30 cellular contexts compared by ENCODE assay signal in the genomic region with DNA sequence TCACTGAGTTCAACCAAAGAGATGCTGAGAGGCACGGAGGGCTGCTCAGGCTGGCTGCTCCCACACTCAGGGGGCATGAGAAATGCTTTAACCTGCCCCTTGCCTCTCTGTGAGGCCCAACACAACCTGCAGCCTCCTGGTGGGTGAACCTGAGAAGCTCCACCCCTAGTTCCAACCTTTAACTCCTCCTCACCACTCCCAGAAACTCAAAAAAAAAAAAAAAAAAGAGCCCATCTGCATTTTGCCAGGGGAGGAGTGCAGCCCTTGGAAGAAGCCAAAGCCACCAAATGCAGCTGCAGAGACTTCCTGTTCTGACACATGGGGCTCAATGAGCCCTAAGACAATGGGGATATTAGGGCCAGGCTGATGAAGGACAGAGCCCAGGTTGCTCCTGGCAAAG. TPM values are rescaled to one million over a fixed set of nuclear protein-coding genes. Genes with fewer than 3 reads are reported as not detected.
DNase-seq lines count a peak whose midpoint lies in the region; ATAC-seq and TF ChIP-seq lines count a peak whose summit lies in the region.
"Had no signal": no experiment of that assay in that cellular context is flagged by ENCODE, and none has a peak within 500 bp of the region (broad histone marks: within the 10 kb centered on the region; RNA-seq: fewer than 3 reads in every experiment).

No MANE protein-coding gene starts in this region.

- no peak overlapping the region for H3K27ac ChIP-seq in BLaER1
- H3K27ac ChIP-seq: ascending aorta, neutrophil, right atrium auricular region, testis, vagina had no signal

- POLR2A ChIA-PET in WTC11 (lab: Charles Lee) = interaction anchor here (0.6 to 1.1 kb wide), 4 partner anchors 14 to 98 kb away, joined by 3 to 4 read pairs (median 4); no protein-coding TSS in a partner anchor

- no peak overlapping the region for H3K4me3 ChIP-seq in BLaER1
- H3K4me3 ChIP-seq: ascending aorta, right atrium auricular region, testis, vagina had no signal

- H3K4me2 ChIP-seq in BLaER1 = peak overlapping the region; percentile 17; the same call in 1 of the 2 replicates
- H3K4me2 ChIP-seq: SK-N-SH had no signal

- no peaks in the 10 kb centered on the region for H3K36me3 ChIP-seq in BLaER1
- H3K36me3 ChIP-seq: ascending aorta, neutrophil, right atrium auricular region, vagina had no signal

- H3K4me1 ChIP-seq in BLaER1 = peaks cover 8% of the 10 kb centered on the region; the same call in 1 of the 2 replicates
- H3K4me1 ChIP-seq: ascending aorta, right atrium auricular region, testis had no signal

- no peaks in the 10 kb centered on the region for H3K9me3 ChIP-seq in BLaER1
- H3K9me3 ChIP-seq: ascending aorta, neutrophil, right atrium auricular region, SK-N-SH, testis, vagina had no signal

- H3K4me1 Mint-ChIP-seq in WTC11 = peaks cover 42% of the 10 kb centered on the region
- H3K4me1 Mint-ChIP-seq in activated T-helper 17 cell treated with anti-CD3 and anti-CD28 coated beads, Interleukin-2, amount 50 U/mL, for 72 hours = no peaks in the 10 kb centered on the region
- H3K4me1 Mint-ChIP-seq: activated CD8-positive, alpha-beta memory T cell treated with anti-CD3 and anti-CD28 coated beads, Interleukin-2, amount 10 ng/mL, durations not matched to agents 7 days and 5 days had no signal

- H4K20me1 ChIP-seq in BLaER1 = no peaks in the 10 kb centered on the region

- no peaks in the 10 kb centered on the region for H3K27me3 ChIP-seq in BLaER1
- H3K27me3 ChIP-seq: ascending aorta, neutrophil, right atrium auricular region, testis, vagina had no signal

- peak; percentile 28 for TF ChIP-seq RAD21 in Ishikawa (IDR thresholded peaks at IDR 0.05; ENCODE audit: low read depth)

- H3K27me3 Mint-ChIP-seq in WTC11 (ENCODE audit: low read depth) = peaks cover 2% of the 10 kb centered on the region; the same call in 1 of the 2 replicates
- H3K27me3 Mint-ChIP-seq in activated T-helper 17 cell treated with anti-CD3 and anti-CD28 coated beads, Interleukin-2, amount 50 U/mL, for 72 hours = peaks cover 5% of the 10 kb centered on the region
- H3K27me3 Mint-ChIP-seq: stimulated activated naive CD8-positive, alpha-beta T cell treated with anti-CD3 and anti-CD28 coated beads, Interleukin-15, Interleukin-2, amounts not matched to agents 100 ng/mL and 50 ng/mL, for 24 hours had no signal

- peak; percentile 93 for ATAC-seq in WTC11
- no peak for ATAC-seq in activated T-helper 17 cell treated with anti-CD3 and anti-CD28 coated beads, Interleukin-2, amount 50 U/mL, for 72 hours (replicated peaks)
- no peak for ATAC-seq in HG02588 (IDR thresholded peaks at IDR 0.05; ENCODE audit: unreplicated experiment)
- ATAC-seq: activated CD8-positive, alpha-beta memory T cell treated with anti-CD3 and anti-CD28 coated beads, Interleukin-2, amount 10 ng/mL, durations not matched to agents 7 days and 5 days; PC-3 had no signal

- TF ChIP-seq CTCF in WTC11 (IDR thresholded peaks at IDR 0.05) = no peak

- DNase-seq in WTC11 (ENCODE audit: low spot score) (peak; percentile 45), iPS-NIHi11 (ENCODE audit: low spot score) (peak; percentile 84), AG08395 (ENCODE audit: low spot score) (no peak)
- no peak for DNase-seq in stimulated activated CD4-positive, alpha-beta T cell treated with anti-CD3 and anti-CD28 coated beads, Interleukin-15, amount 100 ng/mL, for 24 hours
- DNase-seq: activated CD4-positive, alpha-beta T cell treated with anti-CD3 and anti-CD28 coated beads, Interleukin-2, amount 50 U/mL, for 1 hour; activated CD4-positive, CD25-positive, alpha-beta regulatory T cell; activated CD8-positive, alpha-beta memory T cell treated with anti-CD3 and anti-CD28 coated beads, Interleukin-2, amount 10 ng/mL, durations not matched to agents 7 days and 5 days; activated T-cell treated with anti-CD3 and anti-CD28 coated beads, Interleukin-2, amount 50 U/mL, for 48 hours; kidney; MM.1S; NCI-H1417 treated with DMSO at 0.1 percent for 48 hours; NCI-H2081 treated with DMSO at 0.1 percent for 48 hours; NCI-H510A treated with DMSO at 0.1 percent for 48 hours; SK-N-SH; small intestine; testis had no signal

- peak overlapping the region; percentile 47; the same call in 1 of the 2 replicates for H3K27ac Mint-ChIP-seq in WTC11
- H3K27ac Mint-ChIP-seq in activated T-helper 17 cell treated with anti-CD3 and anti-CD28 coated beads, Interleukin-2, amount 50 U/mL, for 72 hours = no peak overlapping the region
- H3K27ac Mint-ChIP-seq: activated CD8-positive, alpha-beta memory T cell treated with anti-CD3 and anti-CD28 coated beads, Interleukin-2, amount 10 ng/mL, durations not matched to agents 7 days and 5 days; mesothelial cell of epicardium; stimulated activated naive CD8-positive, alpha-beta T cell treated with anti-CD3 and anti-CD28 coated beads, Interleukin-15, Interleukin-2, amounts not matched to agents 100 ng/mL and 50 ng/mL, for 24 hours; T-helper 1 cell treated with Interleukin-12 subunit alpha and Interleukin-12 subunit beta and Interleukin-4 antibody, amounts not matched to agents 30 μg/mL and 1 μg/mL, for 36 hours had no signal

- TF ChIP-seq EP300 in Ishikawa (IDR thresholded peaks at IDR 0.05; ENCODE audit: borderline replicate concordance) = no peak

- H3K9ac ChIP-seq in BLaER1 = no peak overlapping the region
- H3K9ac ChIP-seq: SK-N-SH had no signal

- no peaks in the 10 kb centered on the region for H3K36me3 Mint-ChIP-seq in WTC11
- H3K36me3 Mint-ChIP-seq in activated T-helper 17 cell treated with anti-CD3 and anti-CD28 coated beads, Interleukin-2, amount 50 U/mL, for 72 hours (ENCODE audit: low read depth) = no peaks in the 10 kb centered on the region
- H3K36me3 Mint-ChIP-seq: activated CD8-positive, alpha-beta memory T cell treated with anti-CD3 and anti-CD28 coated beads, Interleukin-2, amount 10 ng/mL, durations not matched to agents 7 days and 5 days; mesothelial cell of epicardium had no signal

- no peaks in the 10 kb centered on the region for H3K9me3 Mint-ChIP-seq in WTC11
- H3K9me3 Mint-ChIP-seq in activated T-helper 17 cell treated with anti-CD3 and anti-CD28 coated beads, Interleukin-2, amount 50 U/mL, for 72 hours = no peaks in the 10 kb centered on the region
- H3K9me3 Mint-ChIP-seq: mesothelial cell of epicardium; stimulated activated naive CD8-positive, alpha-beta T cell treated with anti-CD3 and anti-CD28 coated beads, Interleukin-15, Interleukin-2, amounts not matched to agents 100 ng/mL and 50 ng/mL, for 24 hours; T-helper 1 cell treated with Interleukin-12 subunit alpha and Interleukin-12 subunit beta and Interleukin-4 antibody, amounts not matched to agents 30 μg/mL and 1 μg/mL, for 36 hours had no signal

- CTCF ChIA-PET in WTC11 (lab: Charles Lee) = interaction anchor here (0.5 to 2.7 kb wide), 17 partner anchors 14 to 633 kb away, joined by 3 to 19 read pairs (median 3); no protein-coding TSS in a partner anchor

- no peak overlapping the region for H3K4me3 Mint-ChIP-seq in WTC11
- H3K4me3 Mint-ChIP-seq in activated T-helper 17 cell treated with anti-CD3 and anti-CD28 coated beads, Interleukin-2, amount 50 U/mL, for 72 hours = no peak overlapping the region
- H3K4me3 Mint-ChIP-seq: activated CD8-positive, alpha-beta memory T cell treated with anti-CD3 and anti-CD28 coated beads, Interleukin-2, amount 10 ng/mL, durations not matched to agents 7 days and 5 days; mesothelial cell of epicardium; stimulated activated naive CD8-positive, alpha-beta T cell treated with anti-CD3 and anti-CD28 coated beads, Interleukin-15, Interleukin-2, amounts not matched to agents 100 ng/mL and 50 ng/mL, for 24 hours; T-helper 1 cell treated with Interleukin-12 subunit alpha and Interleukin-12 subunit beta and Interleukin-4 antibody, amounts not matched to agents 30 μg/mL and 1 μg/mL, for 36 hours had no signal

TF ChIP-seq in Ishikawa, 13 proteins besides CTCF, POLR2A, EP300 and RAD21:
- TF ChIP-seq CEBPB (IDR thresholded peaks at IDR 0.05) (no peak), ZBTB7A (IDR thresholded peaks at IDR 0.05; ENCODE audit: low read depth) (no peak), TCF12 (IDR thresholded peaks at IDR 0.05; ENCODE audit: low read depth) (no peak), CREB1 (IDR thresholded peaks at IDR 0.05; ENCODE audit: low read depth) (no peak), TAF1 (IDR thresholded peaks at IDR 0.05; ENCODE audit: low read depth) (no peak), NFIC (IDR thresholded peaks at IDR 0.05) (no peak)
- TF ChIP-seq, protein P1, sequence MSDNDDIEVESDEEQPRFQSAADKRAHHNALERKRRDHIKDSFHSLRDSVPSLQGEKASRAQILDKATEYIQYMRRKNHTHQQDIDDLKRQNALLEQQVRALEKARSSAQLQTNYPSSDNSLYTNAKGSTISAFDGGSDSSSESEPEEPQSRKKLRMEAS (IDR thresholded peaks at IDR 0.05) = 0 out of 2 replicates have a peak, but pooled peaks have one; percentile 29
TF ChIP-seq in Ishikawa: peak in this region for 1.

TF ChIP-seq in WTC11, 78 proteins besides CTCF, POLR2A, EP300 and RAD21 (continues in another document):
- no peak for TF ChIP-seq EMX1 (CRISPR knock-in tag; IDR thresholded peaks at IDR 0.05)

RNA-seq across cellular contexts. Expression of a gene that starts 8.9 kb away (rescaled TPM):
- total RNA-seq in WTC11 (2021) = not detected in 3 replicates
- total RNA-seq in activated T-helper 17 cell treated with anti-CD3 and anti-CD28 coated beads, Interleukin-2, amount 50 U/mL, for 72 hours = not detected
- total RNA-seq: activated CD8-positive, alpha-beta memory T cell treated with anti-CD3 and anti-CD28 coated beads, Interleukin-2, amount 10 ng/mL, durations not matched to agents 7 days and 5 days; ascending aorta; glomerular endothelial cell; kidney; right atrium auricular region had no signal

RNA-seq across cellular contexts. Expression of a gene that starts 9.1 kb away (rescaled TPM):
- total RNA-seq in WTC11 (2021) = not detected in 3 replicates
- not detected for total RNA-seq in activated T-helper 17 cell treated with anti-CD3 and anti-CD28 coated beads, Interleukin-2, amount 50 U/mL, for 72 hours
- total RNA-seq: activated CD8-positive, alpha-beta memory T cell treated with anti-CD3 and anti-CD28 coated beads, Interleukin-2, amount 10 ng/mL, durations not matched to agents 7 days and 5 days; ascending aorta; kidney; lower leg skin; right atrium auricular region; testis; vagina had no signal

RNA-seq across cellular contexts. Expression of a gene that starts 27.9 kb away (rescaled TPM):
- not detected in 3 replicates for total RNA-seq in WTC11 (2021)
- total RNA-seq in activated T-helper 17 cell treated with anti-CD3 and anti-CD28 coated beads, Interleukin-2, amount 50 U/mL, for 72 hours = not detected
- total RNA-seq: activated CD8-positive, alpha-beta memory T cell treated with anti-CD3 and anti-CD28 coated beads, Interleukin-2, amount 10 ng/mL, durations not matched to agents 7 days and 5 days; ascending aorta; glomerular endothelial cell; kidney; lower leg skin; mesothelial cell of epicardium; PC-3; right atrium auricular region; testis; vagina had no signal

RNA-seq across cellular contexts. Expression of a gene that starts 29.1 kb away (rescaled TPM):
- not detected in 3 replicates for total RNA-seq in WTC11 (2021)
- under 1 TPM in 1 of 2 donors, not detected in 1; 0.82 TPM for total RNA-seq in activated T-helper 17 cell treated with anti-CD3 and anti-CD28 coated beads, Interleukin-2, amount 50 U/mL, for 72 hours
- total RNA-seq: ascending aorta, kidney, mesothelial cell of epicardium, PC-3, right atrium auricular region had no signal

RNA-seq across cellular contexts. Expression of a gene that starts 43.8 kb away (rescaled TPM):
- total RNA-seq in WTC11 (2021) = not detected in 3 replicates
- total RNA-seq in activated T-helper 17 cell treated with anti-CD3 and anti-CD28 coated beads, Interleukin-2, amount 50 U/mL, for 72 hours = not detected
- total RNA-seq: activated CD8-positive, alpha-beta memory T cell treated with anti-CD3 and anti-CD28 coated beads, Interleukin-2, amount 10 ng/mL, durations not matched to agents 7 days and 5 days; ascending aorta; glomerular endothelial cell; kidney; mesothelial cell of epicardium; right atrium auricular region had no signal

Comparison
In these comparisons a context has a peak if more than half of its experiments do, and no peak if none do; other contexts are left out.
1. DNase-seq: peak in WTC11 (single experiment) and iPS-NIHi11 (single experiment); none in AG08395 (single experiment) and stimulated activated CD4-positive, alpha-beta T cell treated with anti-CD3 and anti-CD28 coated beads, Interleukin-15, amount 100 ng/mL, for 24 hours (single experiment).